Comparison of ENCODE assay signal across 1 cellular context in the genomic region with DNA sequence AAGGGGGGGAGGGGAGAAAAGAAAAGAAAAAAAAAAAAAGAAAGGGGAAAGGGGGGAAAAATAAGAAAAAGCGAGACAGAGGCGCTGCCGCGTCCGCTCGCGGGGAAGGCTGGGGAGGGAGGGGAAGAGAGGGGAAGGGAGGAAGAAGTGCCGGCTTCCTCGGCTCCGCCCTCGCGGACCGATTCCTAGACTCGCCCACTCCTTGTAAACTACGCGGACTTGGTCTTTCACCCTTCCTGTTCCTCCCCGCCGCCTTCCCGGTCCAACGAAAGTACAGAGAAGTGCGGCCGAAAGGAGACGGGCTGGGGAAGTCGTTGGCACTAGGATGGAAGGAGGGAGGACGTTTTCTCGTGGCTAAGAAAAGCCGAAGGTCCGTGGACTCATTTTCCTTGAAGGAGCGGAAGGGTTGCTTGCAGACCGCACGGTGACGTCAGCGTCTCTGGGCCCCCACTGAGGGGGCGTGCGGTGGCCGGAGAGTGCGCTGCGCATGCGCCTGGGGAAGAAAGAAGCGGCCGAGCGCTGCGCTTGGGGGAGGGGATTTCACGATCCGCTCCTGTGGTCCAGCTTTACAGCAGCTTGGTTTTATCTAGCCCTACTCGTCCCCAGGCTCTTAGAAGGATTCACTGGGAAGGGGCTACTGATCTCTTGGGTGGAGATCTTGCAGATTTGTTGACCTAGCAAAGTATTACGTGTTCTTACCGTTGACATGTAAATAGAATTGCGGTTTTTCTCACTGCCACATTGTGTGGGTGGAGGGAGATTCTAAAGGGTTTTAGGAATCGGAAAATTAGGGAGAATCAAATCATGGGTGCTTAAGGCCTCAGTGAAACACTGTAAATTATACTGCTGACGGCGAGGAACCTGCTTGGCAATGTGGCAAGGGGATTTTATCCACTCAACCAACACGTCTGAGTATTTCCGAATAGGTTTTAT.
TF ChIP-seq lines count a peak whose summit lies in the region.

A gene with protein sequence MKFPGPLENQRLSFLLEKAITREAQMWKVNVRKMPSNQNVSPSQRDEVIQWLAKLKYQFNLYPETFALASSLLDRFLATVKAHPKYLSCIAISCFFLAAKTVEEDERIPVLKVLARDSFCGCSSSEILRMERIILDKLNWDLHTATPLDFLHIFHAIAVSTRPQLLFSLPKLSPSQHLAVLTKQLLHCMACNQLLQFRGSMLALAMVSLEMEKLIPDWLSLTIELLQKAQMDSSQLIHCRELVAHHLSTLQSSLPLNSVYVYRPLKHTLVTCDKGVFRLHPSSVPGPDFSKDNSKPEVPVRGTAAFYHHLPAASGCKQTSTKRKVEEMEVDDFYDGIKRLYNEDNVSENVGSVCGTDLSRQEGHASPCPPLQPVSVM (minus strand): TSS at position 121 of the 933 bp plus-strand sequence. CDS start 9,627 bp downstream, outside the sequence.

TF ChIP-seq in HepG2, 621 proteins besides CTCF, POLR2A, EP300 and RAD21 (continued from another document and continues in another):
- TF ChIP-seq, protein P1, sequence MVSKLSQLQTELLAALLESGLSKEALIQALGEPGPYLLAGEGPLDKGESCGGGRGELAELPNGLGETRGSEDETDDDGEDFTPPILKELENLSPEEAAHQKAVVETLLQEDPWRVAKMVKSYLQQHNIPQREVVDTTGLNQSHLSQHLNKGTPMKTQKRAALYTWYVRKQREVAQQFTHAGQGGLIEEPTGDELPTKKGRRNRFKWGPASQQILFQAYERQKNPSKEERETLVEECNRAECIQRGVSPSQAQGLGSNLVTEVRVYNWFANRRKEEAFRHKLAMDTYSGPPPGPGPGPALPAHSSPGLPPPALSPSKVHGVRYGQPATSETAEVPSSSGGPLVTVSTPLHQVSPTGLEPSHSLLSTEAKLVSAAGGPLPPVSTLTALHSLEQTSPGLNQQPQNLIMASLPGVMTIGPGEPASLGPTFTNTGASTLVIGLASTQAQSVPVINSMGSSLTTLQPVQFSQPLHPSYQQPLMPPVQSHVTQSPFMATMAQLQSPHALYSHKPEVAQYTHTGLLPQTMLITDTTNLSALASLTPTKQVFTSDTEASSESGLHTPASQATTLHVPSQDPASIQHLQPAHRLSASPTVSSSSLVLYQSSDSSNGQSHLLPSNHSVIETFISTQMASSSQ (IDR thresholded peaks at IDR 0.05; ENCODE audit: low read depth): peak; percentile 61
- TF ChIP-seq, protein P1 (CRISPR knock-in tag; IDR thresholded peaks at IDR 0.05; ENCODE audit: borderline replicate concordance): peak; percentile 49; the same call in 1 of the 2 replicates
- TF ChIP-seq ZNF160 (CRISPR knock-in tag; IDR thresholded peaks at IDR 0.05) (no peak), KAT7 (CRISPR knock-in tag; IDR thresholded peaks at IDR 0.05; ENCODE audit: borderline replicate concordance) (no peak), TSC22D2 (CRISPR knock-in tag; IDR thresholded peaks at IDR 0.05; ENCODE audit: borderline replicate concordance) (peak; percentile 79), KLF13 (CRISPR knock-in tag; IDR thresholded peaks at IDR 0.05) (no peak), ATF7 (IDR thresholded peaks at IDR 0.05) (peak; percentile 99), ATF7 (CRISPR knock-in tag; IDR thresholded peaks at IDR 0.05) (peak; percentile 100), MIER2 (CRISPR knock-in tag; IDR thresholded peaks at IDR 0.05) (0 out of 2 replicates have a peak, but pooled peaks have one; percentile 42), SNAPC2 (CRISPR knock-in tag; IDR thresholded peaks at IDR 0.05) (peak; percentile 85; the same call in 1 of the 2 replicates), SAP130 (CRISPR knock-in tag; IDR thresholded peaks at IDR 0.05; ENCODE audit: low read depth) (peak; percentile 82), SRSF9 (IDR thresholded peaks at IDR 0.05; ENCODE audit: borderline replicate concordance, insufficient read depth, low read depth, low read length, poor library complexity, severe bottlenecking) (no peak), THAP11 (CRISPR knock-in tag; IDR thresholded peaks at IDR 0.05) (peak; percentile 81), ZNF253 (CRISPR knock-in tag; IDR thresholded peaks at IDR 0.05; ENCODE audit: borderline replicate concordance) (0 out of 2 replicates have a peak, but pooled peaks have one; percentile 50), HNRNPH1 (optimal IDR thresholded peaks at IDR 0.05; ENCODE audit: low read depth, low read length) (no peak), ZNF660 (CRISPR knock-in tag; IDR thresholded peaks at IDR 0.05; ENCODE audit: borderline replicate concordance, low read depth) (no peak), TCF12 (IDR thresholded peaks at IDR 0.05) (no peak), TCF12 (CRISPR knock-in tag; IDR thresholded peaks at IDR 0.05) (no peak), HES4 (CRISPR knock-in tag; IDR thresholded peaks at IDR 0.05; ENCODE audit: borderline replicate concordance) (0 out of 2 replicates have a peak, but pooled peaks have one; percentile 69), ZBTB42 (CRISPR knock-in tag; IDR thresholded peaks at IDR 0.05) (no peak), TAF1 (CRISPR knock-in tag; IDR thresholded peaks at IDR 0.05) (peak; percentile 86; the same call in 1 of the 2 replicates), GFI1 (CRISPR knock-in tag; IDR thresholded peaks at IDR 0.05; ENCODE audit: borderline replicate concordance) (peak; percentile 80), RBM39 (IDR thresholded peaks at IDR 0.05; ENCODE audit: low read depth, low read length, poor library complexity, severe bottlenecking) (peak; percentile 98), HOXA7 (CRISPR knock-in tag; IDR thresholded peaks at IDR 0.05) (no peak), ZBTB3 (CRISPR knock-in tag; IDR thresholded peaks at IDR 0.05; ENCODE audit: borderline replicate concordance, low read depth) (no peak), RFX1 (IDR thresholded peaks at IDR 0.05) (no peak), JARID2 (CRISPR knock-in tag; IDR thresholded peaks at IDR 0.05; ENCODE audit: insufficient replicate concordance) (peak; percentile 49), SNAI1 (CRISPR knock-in tag; IDR thresholded peaks at IDR 0.05; ENCODE audit: borderline replicate concordance) (no peak), ZNF3 (CRISPR knock-in tag; IDR thresholded peaks at IDR 0.05) (no peak), RORA (CRISPR knock-in tag; IDR thresholded peaks at IDR 0.05) (no peak), U2AF1 (optimal IDR thresholded peaks at IDR 0.05; ENCODE audit: low read depth, low read length) (peak; percentile 72), SETDB1 (CRISPR knock-in tag; IDR thresholded peaks at IDR 0.05; ENCODE audit: borderline replicate concordance) (no peak), MBNL3 (CRISPR knock-in tag; conservative IDR thresholded peaks at IDR 0.05) (no peak)
- TF ChIP-seq, protein P2, sequence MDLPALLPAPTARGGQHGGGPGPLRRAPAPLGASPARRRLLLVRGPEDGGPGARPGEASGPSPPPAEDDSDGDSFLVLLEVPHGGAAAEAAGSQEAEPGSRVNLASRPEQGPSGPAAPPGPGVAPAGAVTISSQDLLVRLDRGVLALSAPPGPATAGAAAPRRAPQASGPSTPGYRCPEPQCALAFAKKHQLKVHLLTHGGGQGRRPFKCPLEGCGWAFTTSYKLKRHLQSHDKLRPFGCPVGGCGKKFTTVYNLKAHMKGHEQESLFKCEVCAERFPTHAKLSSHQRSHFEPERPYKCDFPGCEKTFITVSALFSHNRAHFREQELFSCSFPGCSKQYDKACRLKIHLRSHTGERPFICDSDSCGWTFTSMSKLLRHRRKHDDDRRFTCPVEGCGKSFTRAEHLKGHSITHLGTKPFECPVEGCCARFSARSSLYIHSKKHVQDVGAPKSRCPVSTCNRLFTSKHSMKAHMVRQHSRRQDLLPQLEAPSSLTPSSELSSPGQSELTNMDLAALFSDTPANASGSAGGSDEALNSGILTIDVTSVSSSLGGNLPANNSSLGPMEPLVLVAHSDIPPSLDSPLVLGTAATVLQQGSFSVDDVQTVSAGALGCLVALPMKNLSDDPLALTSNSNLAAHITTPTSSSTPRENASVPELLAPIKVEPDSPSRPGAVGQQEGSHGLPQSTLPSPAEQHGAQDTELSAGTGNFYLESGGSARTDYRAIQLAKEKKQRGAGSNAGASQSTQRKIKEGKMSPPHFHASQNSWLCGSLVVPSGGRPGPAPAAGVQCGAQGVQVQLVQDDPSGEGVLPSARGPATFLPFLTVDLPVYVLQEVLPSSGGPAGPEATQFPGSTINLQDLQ (CRISPR knock-in tag; IDR thresholded peaks at IDR 0.05): 0 out of 2 replicates have a peak, but pooled peaks have one; percentile 47
- TF ChIP-seq, protein P3, sequence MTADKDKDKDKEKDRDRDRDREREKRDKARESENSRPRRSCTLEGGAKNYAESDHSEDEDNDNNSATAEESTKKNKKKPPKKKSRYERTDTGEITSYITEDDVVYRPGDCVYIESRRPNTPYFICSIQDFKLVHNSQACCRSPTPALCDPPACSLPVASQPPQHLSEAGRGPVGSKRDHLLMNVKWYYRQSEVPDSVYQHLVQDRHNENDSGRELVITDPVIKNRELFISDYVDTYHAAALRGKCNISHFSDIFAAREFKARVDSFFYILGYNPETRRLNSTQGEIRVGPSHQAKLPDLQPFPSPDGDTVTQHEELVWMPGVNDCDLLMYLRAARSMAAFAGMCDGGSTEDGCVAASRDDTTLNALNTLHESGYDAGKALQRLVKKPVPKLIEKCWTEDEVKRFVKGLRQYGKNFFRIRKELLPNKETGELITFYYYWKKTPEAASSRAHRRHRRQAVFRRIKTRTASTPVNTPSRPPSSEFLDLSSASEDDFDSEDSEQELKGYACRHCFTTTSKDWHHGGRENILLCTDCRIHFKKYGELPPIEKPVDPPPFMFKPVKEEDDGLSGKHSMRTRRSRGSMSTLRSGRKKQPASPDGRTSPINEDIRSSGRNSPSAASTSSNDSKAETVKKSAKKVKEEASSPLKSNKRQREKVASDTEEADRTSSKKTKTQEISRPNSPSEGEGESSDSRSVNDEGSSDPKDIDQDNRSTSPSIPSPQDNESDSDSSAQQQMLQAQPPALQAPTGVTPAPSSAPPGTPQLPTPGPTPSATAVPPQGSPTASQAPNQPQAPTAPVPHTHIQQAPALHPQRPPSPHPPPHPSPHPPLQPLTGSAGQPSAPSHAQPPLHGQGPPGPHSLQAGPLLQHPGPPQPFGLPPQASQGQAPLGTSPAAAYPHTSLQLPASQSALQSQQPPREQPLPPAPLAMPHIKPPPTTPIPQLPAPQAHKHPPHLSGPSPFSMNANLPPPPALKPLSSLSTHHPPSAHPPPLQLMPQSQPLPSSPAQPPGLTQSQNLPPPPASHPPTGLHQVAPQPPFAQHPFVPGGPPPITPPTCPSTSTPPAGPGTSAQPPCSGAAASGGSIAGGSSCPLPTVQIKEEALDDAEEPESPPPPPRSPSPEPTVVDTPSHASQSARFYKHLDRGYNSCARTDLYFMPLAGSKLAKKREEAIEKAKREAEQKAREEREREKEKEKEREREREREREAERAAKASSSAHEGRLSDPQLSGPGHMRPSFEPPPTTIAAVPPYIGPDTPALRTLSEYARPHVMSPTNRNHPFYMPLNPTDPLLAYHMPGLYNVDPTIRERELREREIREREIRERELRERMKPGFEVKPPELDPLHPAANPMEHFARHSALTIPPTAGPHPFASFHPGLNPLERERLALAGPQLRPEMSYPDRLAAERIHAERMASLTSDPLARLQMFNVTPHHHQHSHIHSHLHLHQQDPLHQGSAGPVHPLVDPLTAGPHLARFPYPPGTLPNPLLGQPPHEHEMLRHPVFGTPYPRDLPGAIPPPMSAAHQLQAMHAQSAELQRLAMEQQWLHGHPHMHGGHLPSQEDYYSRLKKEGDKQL (CRISPR knock-in tag; IDR thresholded peaks at IDR 0.05; ENCODE audit: low read depth): no peak
- TF ChIP-seq, protein P4, sequence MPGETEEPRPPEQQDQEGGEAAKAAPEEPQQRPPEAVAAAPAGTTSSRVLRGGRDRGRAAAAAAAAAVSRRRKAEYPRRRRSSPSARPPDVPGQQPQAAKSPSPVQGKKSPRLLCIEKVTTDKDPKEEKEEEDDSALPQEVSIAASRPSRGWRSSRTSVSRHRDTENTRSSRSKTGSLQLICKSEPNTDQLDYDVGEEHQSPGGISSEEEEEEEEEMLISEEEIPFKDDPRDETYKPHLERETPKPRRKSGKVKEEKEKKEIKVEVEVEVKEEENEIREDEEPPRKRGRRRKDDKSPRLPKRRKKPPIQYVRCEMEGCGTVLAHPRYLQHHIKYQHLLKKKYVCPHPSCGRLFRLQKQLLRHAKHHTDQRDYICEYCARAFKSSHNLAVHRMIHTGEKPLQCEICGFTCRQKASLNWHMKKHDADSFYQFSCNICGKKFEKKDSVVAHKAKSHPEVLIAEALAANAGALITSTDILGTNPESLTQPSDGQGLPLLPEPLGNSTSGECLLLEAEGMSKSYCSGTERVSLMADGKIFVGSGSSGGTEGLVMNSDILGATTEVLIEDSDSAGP (CRISPR knock-in tag; IDR thresholded peaks at IDR 0.05; ENCODE audit: borderline replicate concordance): peak; percentile 92
- TF ChIP-seq, protein P5, sequence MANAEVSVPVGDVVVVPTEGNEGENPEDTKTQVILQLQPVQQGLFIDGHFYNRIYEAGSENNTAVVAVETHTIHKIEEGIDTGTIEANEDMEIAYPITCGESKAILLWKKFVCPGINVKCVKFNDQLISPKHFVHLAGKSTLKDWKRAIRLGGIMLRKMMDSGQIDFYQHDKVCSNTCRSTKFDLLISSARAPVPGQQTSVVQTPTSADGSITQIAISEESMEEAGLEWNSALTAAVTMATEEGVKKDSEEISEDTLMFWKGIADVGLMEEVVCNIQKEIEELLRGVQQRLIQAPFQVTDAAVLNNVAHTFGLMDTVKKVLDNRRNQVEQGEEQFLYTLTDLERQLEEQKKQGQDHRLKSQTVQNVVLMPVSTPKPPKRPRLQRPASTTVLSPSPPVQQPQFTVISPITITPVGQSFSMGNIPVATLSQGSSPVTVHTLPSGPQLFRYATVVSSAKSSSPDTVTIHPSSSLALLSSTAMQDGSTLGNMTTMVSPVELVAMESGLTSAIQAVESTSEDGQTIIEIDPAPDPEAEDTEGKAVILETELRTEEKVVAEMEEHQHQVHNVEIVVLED (CRISPR knock-in tag; IDR thresholded peaks at IDR 0.05; ENCODE audit: borderline replicate concordance): peak; percentile 82
- TF ChIP-seq, protein P6, sequence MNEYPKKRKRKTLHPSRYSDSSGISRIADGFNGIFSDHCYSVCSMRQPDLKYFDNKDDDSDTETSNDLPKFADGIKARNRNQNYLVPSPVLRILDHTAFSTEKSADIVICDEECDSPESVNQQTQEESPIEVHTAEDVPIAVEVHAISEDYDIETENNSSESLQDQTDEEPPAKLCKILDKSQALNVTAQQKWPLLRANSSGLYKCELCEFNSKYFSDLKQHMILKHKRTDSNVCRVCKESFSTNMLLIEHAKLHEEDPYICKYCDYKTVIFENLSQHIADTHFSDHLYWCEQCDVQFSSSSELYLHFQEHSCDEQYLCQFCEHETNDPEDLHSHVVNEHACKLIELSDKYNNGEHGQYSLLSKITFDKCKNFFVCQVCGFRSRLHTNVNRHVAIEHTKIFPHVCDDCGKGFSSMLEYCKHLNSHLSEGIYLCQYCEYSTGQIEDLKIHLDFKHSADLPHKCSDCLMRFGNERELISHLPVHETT (CRISPR knock-in tag; conservative IDR thresholded peaks at IDR 0.05): no peak
